In genomic region chr5:77638204-77638762, GRCh38 we compare ENCODE assay signal across 15 cellular contexts. TPM values are rescaled to one million over a fixed set of nuclear protein-coding genes. Genes with fewer than 3 reads are reported as not detected.
DNase-seq lines count a peak whose midpoint lies in the region; ATAC-seq and TF ChIP-seq lines count a peak whose summit lies in the region.
"Had no signal": no experiment of that assay in that cellular context is flagged by ENCODE, and none has a peak within 500 bp of the region (broad histone marks: within the 10 kb centered on the region; RNA-seq: fewer than 3 reads in every experiment).

Gene OTP, minus strand, starts transcription at chr5:77638713. Its CDS starts 164 bp downstream, at chr5:77638549.

- H3K36me3 ChIP-seq in skeletal muscle satellite cell (ENCODE audit: insufficient read depth, low read length) = no peaks in the 10 kb centered on the region
- H3K36me3 ChIP-seq: left lung, pancreas had no signal

- peak within 1 kb of the TSS; percentile 59 for H3K4me3 Mint-ChIP-seq in activated CD4-positive, alpha-beta T cell treated with anti-CD3 and anti-CD28 coated beads, Interleukin-2, amount 10 ng/mL, durations not matched to agents 7 days and 5 days
- H3K4me3 Mint-ChIP-seq in T-cell = peak within 1 kb of the TSS in 2 of 3 donors; percentile 2 to 66
- peak within 1 kb of the TSS; percentile 80 for H3K4me3 Mint-ChIP-seq in glutamatergic neuron (ENCODE audit: unreplicated experiment)

- H3K9me3 Mint-ChIP-seq in activated CD4-positive, alpha-beta T cell treated with anti-CD3 and anti-CD28 coated beads, Interleukin-2, amount 10 ng/mL, durations not matched to agents 7 days and 5 days = peaks cover 7% of the 10 kb centered on the region
- H3K9me3 Mint-ChIP-seq in T-cell (peaks cover 0 to 7% (median 4%) of the 10 kb centered on the region in 3 donors), glutamatergic neuron (ENCODE audit: unreplicated experiment) (peaks cover 34% of the 10 kb centered on the region)

- peaks cover 73% of the 10 kb centered on the region for H3K27me3 Mint-ChIP-seq in activated CD4-positive, alpha-beta T cell treated with anti-CD3 and anti-CD28 coated beads, Interleukin-2, amount 10 ng/mL, durations not matched to agents 7 days and 5 days
- H3K27me3 Mint-ChIP-seq in T-cell = peaks cover 59 to 80% of the 10 kb centered on the region in 2 donors
- peaks cover 46% of the 10 kb centered on the region for H3K27me3 Mint-ChIP-seq in glutamatergic neuron (ENCODE audit: unreplicated experiment)

- H3K4me1 Mint-ChIP-seq in activated CD4-positive, alpha-beta T cell treated with anti-CD3 and anti-CD28 coated beads, Interleukin-2, amount 10 ng/mL, durations not matched to agents 7 days and 5 days = peaks cover 15% of the 10 kb centered on the region
- H3K4me1 Mint-ChIP-seq in T-cell (peaks cover 15 to 28% (median 16%) of the 10 kb centered on the region in 3 donors), glutamatergic neuron (ENCODE audit: low read depth, unreplicated experiment) (peaks cover 19% of the 10 kb centered on the region)

- no peak within 1 kb of the TSS for H3K4me3 ChIP-seq in skeletal muscle satellite cell (ENCODE audit: low read length)
- H3K4me3 ChIP-seq: left lung, pancreas had no signal

- peaks cover 11% of the 10 kb centered on the region for H3K36me3 Mint-ChIP-seq in activated CD4-positive, alpha-beta T cell treated with anti-CD3 and anti-CD28 coated beads, Interleukin-2, amount 10 ng/mL, durations not matched to agents 7 days and 5 days (ENCODE audit: low read depth)
- H3K36me3 Mint-ChIP-seq in T-cell (peaks cover 7% of the 10 kb centered on the region), glutamatergic neuron (ENCODE audit: unreplicated experiment) (peaks cover 5% of the 10 kb centered on the region)

- H3K9me3 ChIP-seq in skeletal muscle satellite cell (replicated peaks; ENCODE audit: low read length) = no peaks in the 10 kb centered on the region
- H3K9me3 ChIP-seq: left lung, pancreas had no signal

- H3K4me1 ChIP-seq in skeletal muscle satellite cell (ENCODE audit: control insufficient read depth, insufficient read depth, low read length) = no peaks in the 10 kb centered on the region
- H3K4me1 ChIP-seq: pancreas had no signal

- no peak within 1 kb of the TSS for H3K9ac ChIP-seq in skeletal muscle satellite cell (ENCODE audit: low read depth, low read length)

- peaks cover 100% of the 10 kb centered on the region for H3K27me3 ChIP-seq in skeletal muscle satellite cell (ENCODE audit: control insufficient read depth, insufficient read depth, low read length)

- no peak for TF ChIP-seq CTCF in glutamatergic neuron (IDR thresholded peaks at IDR 0.05; ENCODE audit: partially characterized antibody, unreplicated experiment)

- H3K4me2 ChIP-seq in skeletal muscle satellite cell (ENCODE audit: low read length) = peak within 1 kb of the TSS; percentile 37

- no peak for DNase-seq in activated CD4-positive, alpha-beta T cell treated with anti-CD3 and anti-CD28 coated beads, Interleukin-2, amount 10 ng/mL, durations not matched to agents 7 days and 5 days
- no peak for DNase-seq in activated CD4-positive, alpha-beta T cell treated with anti-CD3 and anti-CD28 coated beads, Interleukin-2, amount 50 U/mL, for 4 hours
- DNase-seq in T-cell (no peak), glutamatergic neuron (no peak), GM03348 (ENCODE audit: low spot score) (no peak), mucosa of gallbladder (ENCODE audit: low spot score) (no peak)
- DNase-seq: aorta; effector CD8-positive, alpha-beta T cell; GOT3; pancreas; PC-3 had no signal

- ATAC-seq in T-cell (replicated peaks in 1 of 4) (no peak), HG03280 (IDR thresholded peaks at IDR 0.05; ENCODE audit: unreplicated experiment) (no peak)
- ATAC-seq: left lung, pancreas, PC-3 had no signal

- H3K27ac Mint-ChIP-seq in activated CD4-positive, alpha-beta T cell treated with anti-CD3 and anti-CD28 coated beads, Interleukin-2, amount 10 ng/mL, durations not matched to agents 7 days and 5 days = peak within 1 kb of the TSS; percentile 80
- H3K27ac Mint-ChIP-seq in T-cell (peak within 1 kb of the TSS in 1 of 2 donors; percentile 77), glutamatergic neuron (ENCODE audit: unreplicated experiment) (peak within 1 kb of the TSS; percentile 39)

- CTCF ChIA-PET in activated CD4-positive, alpha-beta T cell treated with anti-CD3 and anti-CD28 coated beads, Interleukin-2, amount 10 ng/mL, durations not matched to agents 7 days and 5 days (lab: Charles Lee) = interaction anchor here (2.0 kb wide), 1 partner anchor 8 kb away, joined by 5 read pairs; no protein-coding TSS in a partner anchor
- CTCF ChIA-PET in T-cell (lab: Charles Lee) = no interaction called here

- POLR2A ChIA-PET in activated CD4-positive, alpha-beta T cell treated with anti-CD3 and anti-CD28 coated beads, Interleukin-2, amount 10 ng/mL, durations not matched to agents 7 days and 5 days (lab: Charles Lee) = no interaction called here
- POLR2A ChIA-PET in T-cell (lab: Charles Lee) = no interaction called here

RNA-seq across cellular contexts. Expression of gene OTP, which starts in this region (rescaled TPM):
- not detected for total RNA-seq in activated CD4-positive, alpha-beta T cell treated with anti-CD3 and anti-CD28 coated beads, Interleukin-2, amount 10 ng/mL, durations not matched to agents 7 days and 5 days
- total RNA-seq in T-cell = not detected
- total RNA-seq in glutamatergic neuron (ENCODE audit: unreplicated experiment) = 0.17 TPM
- not detected in 2 replicates for total RNA-seq in skeletal muscle satellite cell (2012; rRNA removed)
- not detected for total RNA-seq in mucosa of gallbladder
- total RNA-seq: aorta; left lung; pancreas; PC-3; T-helper 1 cell treated with Interleukin-12 subunit alpha and Interleukin-12 subunit beta and Interleukin-4 antibody, amounts not matched to agents 30 ng/mL and 1 ng/mL, for 36 hours had no signal
